Comparison of ENCODE assay signal across 9 cellular contexts in genomic region chr4:2007804-2008670, GRCh38. TPM values are rescaled to one million over a fixed set of nuclear protein-coding genes. Genes with fewer than 3 reads are reported as not detected.
DNase-seq lines count a peak whose midpoint lies in the region; ATAC-seq, FAIRE-seq and TF ChIP-seq lines count a peak whose summit lies in the region.
"Had no signal": no experiment of that assay in that cellular context is flagged by ENCODE, and none has a peak within 500 bp of the region (broad histone marks: within the 10 kb centered on the region; RNA-seq: fewer than 3 reads in every experiment).

No MANE protein-coding gene starts in this region.

- H3K27ac ChIP-seq in A549: peak overlapping the region; percentile 97 to 99

- POLR2A ChIA-PET in A549 (lab: Yijun Ruan, JAX): interaction anchor here (1.5 to 1.6 kb wide), 2 partner anchors 33 to 50 kb away, joined by 3 to 5 read pairs; no protein-coding TSS in a partner anchor

- ATAC-seq in A549: peak in 1 of 2 experiments; percentile 2; a peak in 1 of 6 replicates
- ATAC-seq in GM18498 (IDR thresholded peaks at IDR 0.05; ENCODE audit: unreplicated experiment): no peak
- no peak for ATAC-seq in HG03571 (IDR thresholded peaks at IDR 0.05; ENCODE audit: unreplicated experiment)

- H3K4me3 Mint-ChIP-seq in mesothelial cell of epicardium: peak overlapping the region; percentile 91

- peaks cover 12% of the 10 kb centered on the region for H3K36me3 Mint-ChIP-seq in mesothelial cell of epicardium

- TF ChIP-seq CTCF in A549 (IDR thresholded peaks at IDR 0.05) (no peak), HFF-Myc (IDR thresholded peaks at IDR 0.05; ENCODE audit: low read depth, low read length, missing control alignments) (no peak), cardiac fibroblast (IDR thresholded peaks at IDR 0.05; ENCODE audit: low read depth, low read length) (no peak), mesothelial cell of epicardium (IDR thresholded peaks at IDR 0.05; ENCODE audit: unreplicated experiment) (no peak)

- H3K9me3 ChIP-seq in A549: no peaks in the 10 kb centered on the region

- no peaks in the 10 kb centered on the region for H3K27me3 Mint-ChIP-seq in mesothelial cell of epicardium (ENCODE audit: low read depth)

- no peak for TF ChIP-seq EP300 in A549 (IDR thresholded peaks at IDR 0.05)

- TF ChIP-seq RAD21 in A549 (conservative IDR thresholded peaks at IDR 0.05 in 1 of 2, IDR thresholded peaks at IDR 0.05 in 1 of 2): no peak

- H3K4me1 ChIP-seq in A549: 0 out of 3 replicates have a peak, but pooled peaks cover 7% of the 10 kb centered on the region
- H3K4me1 ChIP-seq: foreskin keratinocyte had no signal

- DNase-seq in A549 (ENCODE audit: low read depth in 1 of 2, low spot score in 1 of 2) (no peak), HFF-Myc (ENCODE audit: extremely low read depth, low read depth) (no peak), cardiac fibroblast (ENCODE audit: low read depth in 2 of 2) (peak in 1 of 2 donors; percentile 10), mesothelial cell of epicardium (ENCODE audit: low spot score in 2 of 2, unreplicated experiment in 2 of 2) (no peak), hepatic stellate cell (ENCODE audit: low spot score) (no peak), H54 (ENCODE audit: insufficient read length, low spot score) (no peak)

- H3K4me3 ChIP-seq in A549 (peak overlapping the region; percentile 88), HFF-Myc (replicated peaks; ENCODE audit: low read depth, low read length) (peak overlapping the region; percentile 78), cardiac fibroblast (replicated peaks in 1 of 2; ENCODE audit: low read depth in 2 of 2, low read length in 2 of 2) (peak overlapping the region; percentile 100)

- peaks cover 17% of the 10 kb centered on the region for H3K4me1 Mint-ChIP-seq in mesothelial cell of epicardium

- no peak for FAIRE-seq in A549 (lab: Jason Lieb, UNC)
- FAIRE-seq in H54 (lab: Jason Lieb, UNC): no peak

- CTCF ChIA-PET in A549 (lab: Yijun Ruan, JAX): no interaction called here

- WGBS in A549 (ENCODE audit: missing lambda C conversion rate): 16% methylated on average over 19 of the region's 57 CpGs

- no peak for TF ChIP-seq POLR2A in A549 (IDR thresholded peaks at IDR 0.05; ENCODE audit: low read length)
- TF ChIP-seq POLR2A in H54 (IDR thresholded peaks at IDR 0.05; ENCODE audit: low read depth, low read length): no peak

- H3K4me2 ChIP-seq in A549: peak overlapping the region; percentile 91

- peaks cover 1% of the 10 kb centered on the region for H3K9me3 Mint-ChIP-seq in mesothelial cell of epicardium

- peak overlapping the region; percentile 89 for H3K27ac Mint-ChIP-seq in mesothelial cell of epicardium

TF ChIP-seq in A549, 52 proteins besides CTCF, POLR2A, EP300 and RAD21:
- TF ChIP-seq CEBPB (IDR thresholded peaks at IDR 0.05) (no peak), ZC3H11A (IDR thresholded peaks at IDR 0.05) (no peak), KDM1A (IDR thresholded peaks at IDR 0.05; ENCODE audit: low read depth) (no peak), NFE2L2 (conservative IDR thresholded peaks at IDR 0.05; ENCODE audit: low read length) (no peak), HOXA7 (CRISPR knock-in tag; IDR thresholded peaks at IDR 0.05) (no peak), ZFP36 (IDR thresholded peaks at IDR 0.05; ENCODE audit: borderline replicate concordance, partially characterized antibody) (no peak), HDAC2 (IDR thresholded peaks at IDR 0.05) (no peak), RARB (CRISPR knock-in tag; IDR thresholded peaks at IDR 0.05) (no peak), FOXS1 (CRISPR knock-in tag; IDR thresholded peaks at IDR 0.05) (no peak), EHMT2 (IDR thresholded peaks at IDR 0.05; ENCODE audit: low read depth) (no peak), HOXB13 (CRISPR knock-in tag; IDR thresholded peaks at IDR 0.05; ENCODE audit: low read depth) (no peak), SREBF2 (IDR thresholded peaks at IDR 0.05) (no peak), GATA3 (IDR thresholded peaks at IDR 0.05; ENCODE audit: borderline replicate concordance) (no peak), FOSB (CRISPR knock-in tag; IDR thresholded peaks at IDR 0.05) (no peak), FOSL2 (IDR thresholded peaks at IDR 0.05) (no peak), FOSL2 (CRISPR knock-in tag; IDR thresholded peaks at IDR 0.05) (no peak), POLR2AphosphoS2 (conservative IDR thresholded peaks at IDR 0.05; ENCODE audit: low read length) (no peak), MAFK (IDR thresholded peaks at IDR 0.05; ENCODE audit: partially characterized antibody) (no peak)

RNA-seq across cellular contexts. Expression of gene NELFA, which starts 0.7 kb away (rescaled TPM):
- polyA plus RNA-seq in A549 (2011; rRNA removed) (9.3 and 11.1 TPM in 2 replicates), A549 (2017; fragmentation: RNase III; extraction: RNeasy Plus Mini Kit Qiagen cat#74134 plus additional on column Dnase treatment) (17.0 to 18.3 TPM (median 17.1 TPM) in 3 replicates)
- 27.2 and 28.3 TPM in 2 replicates for polyA plus RNA-seq in A549 (2012; cell fraction: cytosol; rRNA removed)
- polyA plus RNA-seq in A549 (2012; cell fraction: nucleus; rRNA removed): 46.0 and 66.5 TPM in 2 replicates
- 5.4 and 5.9 TPM in 2 replicates for polyA minus RNA-seq in A549 (2011; rRNA and poly(A)+ RNA removed)
- 53.0 to 55.8 TPM (median 55.8 TPM) in 3 replicates for total RNA-seq in mesothelial cell of epicardium

RNA-seq across cellular contexts. Expression of gene NAT8L, which starts 51.1 kb away (rescaled TPM):
- polyA plus RNA-seq in A549 (2011; rRNA removed): 2.6 and 3.8 TPM in 2 replicates
- polyA plus RNA-seq in A549 (2012; cell fraction: cytosol; rRNA removed): 7.5 and 9.1 TPM in 2 replicates
- 21.8 and 25.9 TPM in 2 replicates for polyA plus RNA-seq in A549 (2012; cell fraction: nucleus; rRNA removed)
- polyA plus RNA-seq in A549 (2017; fragmentation: RNase III; extraction: RNeasy Plus Mini Kit Qiagen cat#74134 plus additional on column Dnase treatment): 7.7 to 8.2 TPM (median 8.2 TPM) in 3 replicates
- polyA minus RNA-seq in A549 (2011; rRNA and poly(A)+ RNA removed): 6.8 and 8.0 TPM in 2 replicates
- 25.2 to 28.2 TPM (median 25.2 TPM) in 3 replicates for total RNA-seq in mesothelial cell of epicardium
- total RNA-seq: foreskin keratinocyte had no signal
